ENCODE assay signal across 10 cellular contexts in the genomic region with DNA sequence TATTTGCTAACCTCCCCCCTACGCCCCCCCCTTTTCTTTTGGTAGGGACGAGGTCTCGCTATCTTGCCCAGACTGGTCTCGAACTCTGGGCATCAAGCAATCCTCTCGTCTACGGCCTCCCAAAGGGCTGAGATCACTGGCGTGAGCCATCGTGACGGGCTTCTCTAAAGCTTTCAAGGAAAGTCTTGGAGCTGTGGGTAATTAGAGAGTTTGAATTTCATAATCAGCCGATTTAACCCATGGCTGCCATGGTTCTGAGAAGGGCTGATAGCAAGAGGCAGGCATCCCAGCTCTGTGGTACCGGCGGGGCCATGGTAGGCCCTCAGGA. TPM values are rescaled to one million over a fixed set of nuclear protein-coding genes. Genes with fewer than 3 reads are reported as not detected.
DNase-seq lines count a peak whose midpoint lies in the region; ATAC-seq, FAIRE-seq and TF ChIP-seq lines count a peak whose summit lies in the region.
"Had no signal": no experiment of that assay in that cellular context is flagged by ENCODE, and none has a peak within 500 bp of the region (broad histone marks: within the 10 kb centered on the region; RNA-seq: fewer than 3 reads in every experiment).

No MANE protein-coding gene starts in this region.

- ATAC-seq in naive thymus-derived CD4-positive, alpha-beta T cell, result no peak
- no peak for ATAC-seq in HG03521 (IDR thresholded peaks at IDR 0.05; ENCODE audit: unreplicated experiment)

- 42 to 50% methylated on average over 12 of the region's 12 CpGs for WGBS in testis, 2 donors

- peak overlapping the region in 1 of 3 donors; percentile 94 for H3K27ac Mint-ChIP-seq in IgD-negative memory B cell
- H3K27ac Mint-ChIP-seq in naive thymus-derived CD4-positive, alpha-beta T cell, result peak overlapping the region in 6 of 9 donors; percentile 20 to 90 (median 65)

- peaks cover 27 to 28% (median 28%) of the 10 kb centered on the region in 3 donors for H3K4me1 Mint-ChIP-seq in IgD-negative memory B cell
- peaks cover 16 to 49% (median 43%) of the 10 kb centered on the region in 7 donors for H3K4me1 Mint-ChIP-seq in naive thymus-derived CD4-positive, alpha-beta T cell

- no peaks in the 10 kb centered on the region for H3K9me3 ChIP-seq in naive thymus-derived CD4-positive, alpha-beta T cell (ENCODE audit: control insufficient read depth in 2 of 3, low read length in 3 of 3)
- no peaks in the 10 kb centered on the region for H3K9me3 ChIP-seq in testis
- H3K9me3 ChIP-seq: MG63 had no signal

- intact Hi-C loops in naive thymus-derived CD4-positive, alpha-beta T cell (cut with micrococcal nuclease), result loop anchor here (10.0 kb wide), 2 partner anchors 809 to 1221 kb away; a partner anchor contains a TSS
- intact Hi-C loops in testis (cut with DNase I; ENCODE audit: low total_unique reads), result no loop called here

- H3K27me3 ChIP-seq in bronchial epithelial cell (ENCODE audit: control insufficient read depth, insufficient read depth, low read length), result no peaks in the 10 kb centered on the region
- no peaks in the 10 kb centered on the region for H3K27me3 ChIP-seq in naive thymus-derived CD4-positive, alpha-beta T cell (ENCODE audit: control insufficient read depth in 2 of 2, insufficient read depth in 2 of 2, low read length in 2 of 2)
- no peaks in the 10 kb centered on the region for H3K27me3 ChIP-seq in testis
- H3K27me3 ChIP-seq: MG63 had no signal

- DNase-seq in AG10803 (ENCODE audit: low read depth), result peak; percentile 40
- peak; percentile 70 for DNase-seq in bronchial epithelial cell (ENCODE audit: low read depth)
- DNase-seq in naive thymus-derived CD4-positive, alpha-beta T cell, result no peak
- DNase-seq in cerebellar nuclear complex (lab: John Stamatoyannopoulos, UW), result no peak
- no peak for DNase-seq in testis
- DNase-seq in DMS53 treated with DMSO at 0.1 percent for 48 hours (lab: John Stamatoyannopoulos, UW; ENCODE audit: unreplicated experiment), result no peak

- peaks cover 15 to 22% of the 10 kb centered on the region in 2 donors for H3K4me1 ChIP-seq in naive thymus-derived CD4-positive, alpha-beta T cell (ENCODE audit: control insufficient read depth in 2 of 2, insufficient read depth in 2 of 2, low read length in 2 of 2)
- H3K4me1 ChIP-seq in testis, result peaks cover 36% of the 10 kb centered on the region

- TF ChIP-seq POLR2A in testis (IDR thresholded peaks at IDR 0.05), result no peak

- H3K27ac ChIP-seq in naive thymus-derived CD4-positive, alpha-beta T cell (ENCODE audit: low read depth, low read length), result peak overlapping the region; percentile 85
- H3K27ac ChIP-seq in testis, result no peak overlapping the region

- H3K27me3 Mint-ChIP-seq in IgD-negative memory B cell, result no peaks in the 10 kb centered on the region
- no peaks in the 10 kb centered on the region for H3K27me3 Mint-ChIP-seq in naive thymus-derived CD4-positive, alpha-beta T cell

- no peaks in the 10 kb centered on the region for H3K36me3 Mint-ChIP-seq in IgD-negative memory B cell
- peaks cover 0 to under 1% (median 0%) of the 10 kb centered on the region in 5 donors for H3K36me3 Mint-ChIP-seq in naive thymus-derived CD4-positive, alpha-beta T cell

- POLR2A ChIA-PET in naive thymus-derived CD4-positive, alpha-beta T cell (lab: Charles Lee), result interaction anchor here (0.5 to 3.1 kb wide), 5 partner anchors 11 to 117 kb away, joined by 3 to 18 read pairs (median 3); a partner anchor contains a TSS

- CTCF ChIA-PET in naive thymus-derived CD4-positive, alpha-beta T cell (lab: Charles Lee), result interaction anchor here (0.6 kb wide), 1 partner anchor 20 kb away, joined by 3 read pairs; no protein-coding TSS in a partner anchor

- FAIRE-seq in bronchial epithelial cell (lab: Jason Lieb, UNC), result no peak
- FAIRE-seq: small intestine had no signal

- H3K4me3 Mint-ChIP-seq in IgD-negative memory B cell, result peak overlapping the region in 3 of 4 donors; percentile 77 to 100 (median 88)
- H3K4me3 Mint-ChIP-seq in naive thymus-derived CD4-positive, alpha-beta T cell, result peak overlapping the region; percentile 71 to 87 (median 79)

- no peaks in the 10 kb centered on the region for H3K9me3 Mint-ChIP-seq in IgD-negative memory B cell
- no peaks in the 10 kb centered on the region for H3K9me3 Mint-ChIP-seq in naive thymus-derived CD4-positive, alpha-beta T cell

- no peak for TF ChIP-seq CTCF in AG10803 (conservative IDR thresholded peaks at IDR 0.05; ENCODE audit: low read length)
- no peak for TF ChIP-seq CTCF in bronchial epithelial cell (IDR thresholded peaks at IDR 0.05; ENCODE audit: insufficient read depth, low read length, severe bottlenecking)
- TF ChIP-seq CTCF in testis (IDR thresholded peaks at IDR 0.05), result no peak

- no peak overlapping the region for H3K4me3 ChIP-seq in AG10803 (ENCODE audit: low read length)
- no peak overlapping the region for H3K4me3 ChIP-seq in bronchial epithelial cell (ENCODE audit: low read depth, low read length)
- peak overlapping the region; percentile 79 for H3K4me3 ChIP-seq in naive thymus-derived CD4-positive, alpha-beta T cell (ENCODE audit: low read length)
- H3K4me3 ChIP-seq in testis, result no peak overlapping the region
- H3K4me3 ChIP-seq: MG63 had no signal

- H3K36me3 ChIP-seq in bronchial epithelial cell (ENCODE audit: control insufficient read depth, insufficient read depth, low read length) (no peaks in the 10 kb centered on the region), testis (ENCODE audit: low read depth, missing control alignments) (no peaks in the 10 kb centered on the region)
- H3K36me3 ChIP-seq in naive thymus-derived CD4-positive, alpha-beta T cell (ENCODE audit: control insufficient read depth in 2 of 3, insufficient read depth in 3 of 3, low read length in 3 of 3), result peaks cover 0 to 4% (median 0%) of the 10 kb centered on the region in 3 experiments
- H3K36me3 ChIP-seq: MG63 had no signal

RNA-seq across cellular contexts. Expression of a gene that starts 0.7 kb away (rescaled TPM):
- polyA plus RNA-seq in IgD-negative memory B cell (8.5 TPM), testis (ENCODE audit: insufficient read depth, low read depth, low replicate concordance) (70.7 TPM)
- total RNA-seq in bronchial epithelial cell (6.1 and 9.9 TPM in 2 replicates), testis (10 to 100 TPM; 27.1 to 49.1 TPM)
- 10 to 100 TPM in 2 of 5 experiments, 1 to 10 TPM in 3; 7.0 to 12.3 (median 9.5) TPM for total RNA-seq in naive thymus-derived CD4-positive, alpha-beta T cell
- polyA plus RNA-seq in naive thymus-derived CD4-positive, alpha-beta T cell, result 10 to 100 TPM in 1 of 2 donors, 1 to 10 TPM in 1; 7.5 to 12.4 TPM

RNA-seq across cellular contexts. Expression of a gene that starts 1.8 kb away (rescaled TPM):
- polyA plus RNA-seq in IgD-negative memory B cell (218 TPM), testis (ENCODE audit: insufficient read depth, low read depth, low replicate concordance) (126 TPM)
- total RNA-seq in bronchial epithelial cell (23.7 and 24.3 TPM in 2 replicates), testis (100 to 1,000 TPM; 180 to 206 TPM)
- 10 to 100 TPM; 37.0 to 76.0 (median 73.3) TPM for total RNA-seq in naive thymus-derived CD4-positive, alpha-beta T cell
- polyA plus RNA-seq in naive thymus-derived CD4-positive, alpha-beta T cell, result 100 to 1,000 TPM; 203 to 217 TPM

RNA-seq across cellular contexts. Expression of a gene that starts 5.5 kb away (rescaled TPM):
- polyA plus RNA-seq in IgD-negative memory B cell, result 38.6 TPM
- total RNA-seq in bronchial epithelial cell, result 9.0 and 21.1 TPM in 2 replicates
- total RNA-seq in naive thymus-derived CD4-positive, alpha-beta T cell, result 10 to 100 TPM; 31.6 to 41.9 (median 39.5) TPM
- 10 to 100 TPM; 19.7 to 30.9 TPM for polyA plus RNA-seq in naive thymus-derived CD4-positive, alpha-beta T cell
- 10 to 100 TPM; 46.4 to 55.5 TPM for total RNA-seq in testis
- polyA plus RNA-seq in testis (ENCODE audit: insufficient read depth, low read depth, low replicate concordance), result 123 TPM

RNA-seq across cellular contexts. Expression of a gene that starts 22.2 kb away (rescaled TPM):
- polyA plus RNA-seq in IgD-negative memory B cell (6.1 TPM), testis (ENCODE audit: insufficient read depth, low read depth, low replicate concordance) (0.45 TPM)
- total RNA-seq in bronchial epithelial cell (0.38 and 0.53 TPM in 2 replicates), testis (1 to 10 TPM; 3.1 to 5.3 TPM)
- 1 to 10 TPM; 2.3 to 5.5 (median 3.4) TPM for total RNA-seq in naive thymus-derived CD4-positive, alpha-beta T cell
- polyA plus RNA-seq in naive thymus-derived CD4-positive, alpha-beta T cell, result under 1 TPM in 1 of 2 donors, not detected in 1; 0.29 TPM

RNA-seq across cellular contexts. Expression of a gene that starts 30.8 kb away (rescaled TPM):
- polyA plus RNA-seq in IgD-negative memory B cell (not detected), testis (ENCODE audit: insufficient read depth, low read depth, low replicate concordance) (4.5 TPM)
- total RNA-seq in bronchial epithelial cell (2.6 and 4.0 TPM in 2 replicates), testis (10 to 100 TPM; 17.5 to 19.2 TPM)
- 10 to 100 TPM; 12.9 to 22.3 (median 16.9) TPM for total RNA-seq in naive thymus-derived CD4-positive, alpha-beta T cell
- under 1 TPM; 0.26 to 0.30 TPM for polyA plus RNA-seq in naive thymus-derived CD4-positive, alpha-beta T cell

Comparison
In these comparisons a context has a peak if more than half of its experiments do, and no peak if none do; other contexts are left out.
1. DNase-seq: peak in AG10803 (single experiment) and bronchial epithelial cell (single experiment); none in naive thymus-derived CD4-positive, alpha-beta T cell (0 of 9), cerebellar nuclear complex (0 of 2), testis (single experiment) and DMS53 treated with DMSO at 0.1 percent for 48 hours (single experiment).